Comparison of ENCODE assay signal across 8 cellular contexts in the genomic region with DNA sequence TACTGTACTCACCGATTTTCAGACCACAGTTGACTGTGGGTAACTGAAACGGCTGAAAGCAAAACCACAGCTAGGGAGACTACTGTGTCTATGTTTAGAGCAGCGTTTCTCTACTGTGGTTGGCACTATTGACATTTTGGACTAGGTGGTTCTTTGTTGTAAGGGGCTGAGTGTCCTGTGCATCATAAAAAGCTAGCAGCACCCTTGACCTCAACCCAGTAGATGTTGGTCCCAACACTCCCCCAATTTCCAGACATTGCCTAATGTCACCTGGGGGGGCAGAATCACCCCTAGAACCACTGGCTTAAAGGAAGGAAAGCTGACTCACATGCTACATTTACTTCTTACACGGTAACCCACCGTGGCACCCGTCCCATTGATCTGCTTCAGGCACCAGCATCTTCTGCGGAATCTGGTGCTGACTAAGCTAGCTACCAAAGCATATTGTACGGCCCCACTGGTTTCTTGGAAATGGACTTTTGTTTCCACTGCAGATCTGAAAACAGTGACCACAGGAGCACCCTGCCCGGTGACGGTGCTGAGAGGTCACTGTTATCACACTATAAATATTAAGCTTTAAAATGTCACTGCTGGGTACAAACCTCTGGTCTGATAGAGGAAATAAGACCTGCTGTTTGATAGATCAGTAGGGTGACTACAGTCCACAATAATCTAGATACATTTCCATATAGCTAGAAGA.
A peak's percentile ranks its signal among the peaks of the same experiment; 100 is the strongest.
DNase-seq lines count a peak whose midpoint lies in the region; ATAC-seq and TF ChIP-seq lines count a peak whose summit lies in the region.

No MANE protein-coding gene starts in this region.

- in situ Hi-C loops in ACHN (cut with HindIII; ENCODE audit: low pct_ligation_motif_present, low pct_unique_long_range_greater_than_20kb, low sequenced_read_pairs) = no loop called here

- peaks cover 33% of the 10 kb centered on the region for H3K4me1 Mint-ChIP-seq in T-helper 1 cell treated with Interleukin-12 subunit alpha and Interleukin-12 subunit beta and Interleukin-4 antibody, amounts not matched to agents 30 μg/mL and 1 μg/mL, for 36 hours (ENCODE audit: low read depth)

- TF ChIP-seq CTCF in foreskin keratinocyte (conservative IDR thresholded peaks at IDR 0.05) = no peak

- H3K36me3 Mint-ChIP-seq in T-helper 1 cell treated with Interleukin-12 subunit alpha and Interleukin-12 subunit beta and Interleukin-4 antibody, amounts not matched to agents 30 μg/mL and 1 μg/mL, for 36 hours (ENCODE audit: low read depth) = no peaks in the 10 kb centered on the region

- H3K36me3 ChIP-seq in effector memory CD4-positive, alpha-beta T cell (ENCODE audit: control insufficient read depth, insufficient read depth, low read length) = no peaks in the 10 kb centered on the region

- H3K27me3 ChIP-seq in effector memory CD4-positive, alpha-beta T cell (replicated peaks; ENCODE audit: control insufficient read depth, insufficient read depth, low read length, poor library complexity, severe bottlenecking) = no peaks in the 10 kb centered on the region
- peaks cover 8% of the 10 kb centered on the region for H3K27me3 ChIP-seq in foreskin keratinocyte

- peak; percentile 86 for ATAC-seq in GM18867 (IDR thresholded peaks at IDR 0.05; ENCODE audit: unreplicated experiment)
- peak; percentile 78 for ATAC-seq in HG02973 (IDR thresholded peaks at IDR 0.05; ENCODE audit: unreplicated experiment)
- ATAC-seq in foreskin keratinocyte = no peak

- peak overlapping the region; percentile 78 for H3K27ac Mint-ChIP-seq in T-helper 1 cell treated with Interleukin-12 subunit alpha and Interleukin-12 subunit beta and Interleukin-4 antibody, amounts not matched to agents 30 μg/mL and 1 μg/mL, for 36 hours

- no peak overlapping the region for H3K27ac ChIP-seq in effector memory CD4-positive, alpha-beta T cell (ENCODE audit: insufficient read depth, low read length, poor library complexity, severe bottlenecking)
- H3K27ac ChIP-seq in foreskin keratinocyte = no peak overlapping the region

- no peaks in the 10 kb centered on the region for H3K9me3 Mint-ChIP-seq in T-helper 1 cell treated with Interleukin-12 subunit alpha and Interleukin-12 subunit beta and Interleukin-4 antibody, amounts not matched to agents 30 μg/mL and 1 μg/mL, for 36 hours

- peaks cover 9% of the 10 kb centered on the region for H3K4me1 ChIP-seq in effector memory CD4-positive, alpha-beta T cell (ENCODE audit: control insufficient read depth, insufficient read depth, low read length, poor library complexity, severe bottlenecking)
- no peaks in the 10 kb centered on the region for H3K4me1 ChIP-seq in foreskin keratinocyte

- H3K4me3 ChIP-seq in effector memory CD4-positive, alpha-beta T cell (ENCODE audit: insufficient read depth, low read depth, low read length, poor library complexity, severe bottlenecking) = peak overlapping the region; percentile 50

- peaks cover 16% of the 10 kb centered on the region for H3K27me3 Mint-ChIP-seq in T-helper 1 cell treated with Interleukin-12 subunit alpha and Interleukin-12 subunit beta and Interleukin-4 antibody, amounts not matched to agents 30 μg/mL and 1 μg/mL, for 36 hours (ENCODE audit: low read depth)

- H3K4me3 Mint-ChIP-seq in T-helper 1 cell treated with Interleukin-12 subunit alpha and Interleukin-12 subunit beta and Interleukin-4 antibody, amounts not matched to agents 30 μg/mL and 1 μg/mL, for 36 hours = peak overlapping the region; percentile 72

- DNase-seq in effector memory CD4-positive, alpha-beta T cell = no peak
- DNase-seq in AG20443 (ENCODE audit: low spot score) (no peak), iPS-NIHi7 (ENCODE audit: extremely low spot score) (no peak), foreskin keratinocyte (no peak), ACHN (no peak)

- H3K9me3 ChIP-seq in effector memory CD4-positive, alpha-beta T cell (ENCODE audit: control insufficient read depth, low read length) = no peaks in the 10 kb centered on the region
